In genomic region chr9:21160178-21160577, GRCh38 we compare ENCODE assay signal across 8 cellular contexts. TPM values are rescaled to one million over a fixed set of nuclear protein-coding genes. Genes with fewer than 3 reads are reported as not detected.
DNase-seq lines count a peak whose midpoint lies in the region; ATAC-seq and TF ChIP-seq lines count a peak whose summit lies in the region.

No MANE protein-coding gene starts in this region.

- no peaks in the 10 kb centered on the region for H4K20me1 ChIP-seq in BLaER1 treated with 17β-estradiol and CSF1 and Interleukin-3, amounts not matched to agents 10 nM and 100 nM

- TF ChIP-seq CTCF in astrocyte of the spinal cord (IDR thresholded peaks at IDR 0.05; ENCODE audit: low read depth, low read length) (no peak), lower leg skin (IDR thresholded peaks at IDR 0.05) (no peak)

- H3K4me3 ChIP-seq in BLaER1 treated with 17β-estradiol and CSF1 and Interleukin-3, amounts not matched to agents 10 nM and 100 nM = peak overlapping the region in 2 of 10 experiments; percentile 10 to 14; a peak in 2 of 20 replicates
- H3K4me3 ChIP-seq in astrocyte of the spinal cord (ENCODE audit: low read depth, low read length) (no peak overlapping the region), lower leg skin (ENCODE audit: low read depth, poor library complexity, severe bottlenecking) (no peak overlapping the region)

- H3K4me2 ChIP-seq in BLaER1 treated with 17β-estradiol and CSF1 and Interleukin-3, amounts not matched to agents 10 nM and 100 nM = peak overlapping the region; percentile 38 to 79 (median 63)

- no peaks in the 10 kb centered on the region for H3K27me3 ChIP-seq in BLaER1 treated with 17β-estradiol and CSF1 and Interleukin-3, amounts not matched to agents 10 nM and 100 nM

- 28 to 30% methylated on average over 1 of the region's 1 CpG for WGBS in lower leg skin, 2 donors

- intact Hi-C loops in lower leg skin (cut with DNase I; ENCODE audit: low total_unique reads) = no loop called here

- TF ChIP-seq POLR2A in lower leg skin (IDR thresholded peaks at IDR 0.05) = no peak

- H3K9ac ChIP-seq in BLaER1 treated with 17β-estradiol and CSF1 and Interleukin-3, amounts not matched to agents 10 nM and 100 nM = 0 out of 22 replicates have a peak overlapping the region, but pooled peaks of 1 of the 11 experiments have one; percentile 24

- H3K27ac ChIP-seq in BLaER1 treated with 17β-estradiol and CSF1 and Interleukin-3, amounts not matched to agents 10 nM and 100 nM = peak overlapping the region in 8 of 11 experiments; percentile 28 to 65 (median 50); a peak in 11 of 22 replicates

- in situ Hi-C loops in astrocyte of the spinal cord (cut with HindIII; ENCODE audit: low sequenced_read_pairs) = no loop called here

- peak; percentile 98 for ATAC-seq in GM19438 (IDR thresholded peaks at IDR 0.05; ENCODE audit: low read depth, unreplicated experiment)
- ATAC-seq in HG03439 (IDR thresholded peaks at IDR 0.05; ENCODE audit: unreplicated experiment) = peak; percentile 73

- H3K9me3 ChIP-seq in BLaER1 treated with 17β-estradiol and CSF1 and Interleukin-3, amounts not matched to agents 10 nM and 100 nM (replicated peaks in 1 of 11) = peaks cover 23 to 46% (median 39%) of the 10 kb centered on the region in 11 experiments

- 0 out of 22 replicates have a peak, but pooled peaks cover 0 to 3% (median 0%) of the 10 kb centered on the region in 11 experiments for H3K36me3 ChIP-seq in BLaER1 treated with 17β-estradiol and CSF1 and Interleukin-3, amounts not matched to agents 10 nM and 100 nM

- DNase-seq in astrocyte of the spinal cord (ENCODE audit: low read depth, low spot score) (peak; percentile 54), COR-L47 (lab: John Stamatoyannopoulos, UW) (no peak), lower leg skin (ENCODE audit: low spot score in 2 of 2) (no peak), NCI-H748 (lab: John Stamatoyannopoulos, UW; ENCODE audit: unreplicated experiment) (no peak)
- no peak for DNase-seq in activated CD4-positive, CD25-positive, alpha-beta regulatory T cell treated with anti-CD3 and anti-CD28 coated beads, Interleukin-2, amount 50 U/mL, for 72 hours

- peaks cover 16 to 40% (median 27%) of the 10 kb centered on the region in 10 experiments for H3K4me1 ChIP-seq in BLaER1 treated with 17β-estradiol and CSF1 and Interleukin-3, amounts not matched to agents 10 nM and 100 nM

RNA-seq across cellular contexts. Expression of gene IFNA21, which starts 6.3 kb away (rescaled TPM):
- total RNA-seq in lower leg skin = not detected

RNA-seq across cellular contexts. Expression of gene IFNW1, which starts 18.5 kb away (rescaled TPM):
- not detected for total RNA-seq in lower leg skin

RNA-seq across cellular contexts. Expression of gene IFNA4, which starts 27.2 kb away (rescaled TPM):
- not detected for total RNA-seq in lower leg skin

RNA-seq across cellular contexts. Expression of gene IFNA7, which starts 41.8 kb away (rescaled TPM):
- total RNA-seq in lower leg skin = not detected

RNA-seq across cellular contexts. Expression of gene IFNA10, which starts 46.8 kb away (rescaled TPM):
- total RNA-seq in lower leg skin = not detected
